Comparison of ENCODE assay signal across 29 cellular contexts in the genomic region with DNA sequence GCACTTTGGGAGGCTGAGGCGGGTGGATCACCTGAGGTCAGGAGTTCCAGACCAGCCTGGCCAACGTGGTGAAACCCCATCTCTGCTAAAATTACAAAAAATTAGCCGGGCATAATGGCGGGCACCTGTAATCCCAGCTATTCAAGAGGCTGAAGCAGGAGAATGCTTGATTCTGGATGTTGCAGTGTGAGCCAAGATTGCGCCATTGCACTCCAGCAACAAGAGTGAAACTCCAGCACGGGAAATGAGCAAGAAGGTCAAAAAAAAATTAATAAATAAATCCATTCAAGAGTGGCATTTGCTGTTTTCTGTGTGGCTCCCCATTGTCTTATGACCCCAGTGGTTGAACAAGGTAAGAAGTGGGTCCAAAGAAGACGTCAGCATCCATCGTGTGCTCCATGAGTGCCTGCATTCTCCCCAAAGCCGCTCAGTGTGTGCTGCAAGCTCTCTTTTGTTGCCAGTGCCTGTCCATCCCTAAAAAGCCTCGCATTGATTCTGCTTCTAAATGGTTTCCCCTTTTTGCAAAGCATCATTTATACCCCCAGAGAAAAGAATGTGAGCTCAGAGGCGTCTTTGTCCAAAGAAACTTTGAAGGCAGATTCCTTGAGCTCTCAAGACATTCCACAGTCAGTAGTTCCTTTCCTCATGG. TPM values are rescaled to one million over a fixed set of nuclear protein-coding genes. Genes with fewer than 3 reads are reported as not detected.
DNase-seq lines count a peak whose midpoint lies in the region; ATAC-seq and TF ChIP-seq lines count a peak whose summit lies in the region.
"Had no signal": no experiment of that assay in that cellular context is flagged by ENCODE, and none has a peak within 500 bp of the region (broad histone marks: within the 10 kb centered on the region; RNA-seq: fewer than 3 reads in every experiment).

No MANE protein-coding gene starts in this region.

- no peak overlapping the region for H4K91ac ChIP-seq in mesenchymal stem cell (ENCODE audit: low read length)

- no peak overlapping the region for H3K4ac ChIP-seq in mesenchymal stem cell (ENCODE audit: low read depth in 1 of 2, low read length in 2 of 2)

- H3K9me3 ChIP-seq in mesenchymal stem cell (ENCODE audit: control insufficient read depth, low read length) = no peaks in the 10 kb centered on the region
- H3K9me3 ChIP-seq: BE2C, body of pancreas, colonic mucosa, esophagus squamous epithelium, right atrium auricular region, uterus had no signal

- TF ChIP-seq CTCF in epithelial cell of esophagus (IDR thresholded peaks at IDR 0.05; ENCODE audit: insufficient read depth, low read depth, low read length, missing control alignments) = no peak

- in situ Hi-C loops in SK-MEL-5 (cut with HindIII; ENCODE audit: low pct_unique_long_range_greater_than_20kb, low sequenced_read_pairs) = no loop called here

- H3K4me3 ChIP-seq in epithelial cell of esophagus (ENCODE audit: low read length) (no peak overlapping the region), mesenchymal stem cell (ENCODE audit: insufficient read depth in 1 of 2, low read depth in 1 of 2, low read length in 2 of 2) (no peak overlapping the region)
- H3K4me3 ChIP-seq: body of pancreas, colonic mucosa, esophagus squamous epithelium, right atrium auricular region, uterus had no signal

- no peaks in the 10 kb centered on the region for H3K79me1 ChIP-seq in mesenchymal stem cell (replicated peaks; ENCODE audit: low read length, poor library complexity, severe bottlenecking)

- no peak overlapping the region for H2AFZ ChIP-seq in mesenchymal stem cell (ENCODE audit: low read depth, low read length)

- peaks cover 2% of the 10 kb centered on the region for H3K4me1 ChIP-seq in mesenchymal stem cell (ENCODE audit: control insufficient read depth, insufficient read depth, low read depth, low read length)
- H3K4me1 ChIP-seq: BE2C, colonic mucosa, uterus had no signal

- no peak overlapping the region for H3K23ac ChIP-seq in mesenchymal stem cell (ENCODE audit: low read length in 2 of 2)

- intact Hi-C loops in left colon (cut with DNase I, micrococcal nuclease) = no loop called here

- H4K8ac ChIP-seq in mesenchymal stem cell (ENCODE audit: low read length) = no peak overlapping the region

- H3K18ac ChIP-seq in mesenchymal stem cell (ENCODE audit: low read depth in 1 of 2, low read length in 2 of 2) = no peak overlapping the region

- no peak overlapping the region for H2BK12ac ChIP-seq in mesenchymal stem cell (ENCODE audit: low read length in 2 of 2)

- H3K4me2 ChIP-seq in mesenchymal stem cell (ENCODE audit: low read length, poor library complexity, severe bottlenecking) = no peak overlapping the region

- H2AK5ac ChIP-seq in mesenchymal stem cell (ENCODE audit: low read length, severe bottlenecking) = no peak overlapping the region

- no peak overlapping the region for H2BK120ac ChIP-seq in mesenchymal stem cell (ENCODE audit: low read depth, low read length)

- no peak overlapping the region for H3K27ac ChIP-seq in mesenchymal stem cell (ENCODE audit: low read length, poor library complexity, severe bottlenecking)
- H3K27ac ChIP-seq: body of pancreas, colonic mucosa, esophagus squamous epithelium, right atrium auricular region, uterus had no signal

- no peak for ATAC-seq in left colon
- ATAC-seq in HG02623 (IDR thresholded peaks at IDR 0.05; ENCODE audit: unreplicated experiment) = no peak
- ATAC-seq: activated naive CD8-positive, alpha-beta T cell treated with anti-CD3 and anti-CD28 coated beads, Interleukin-2, amount 50 U/mL, for 24 hours; body of pancreas; effector memory CD8-positive, alpha-beta T cell; naive thymus-derived CD4-positive, alpha-beta T cell had no signal

- WGBS in mesenchymal stem cell = 73% methylated on average over 9 of the region's 11 CpGs

- no peaks in the 10 kb centered on the region for H3K36me3 ChIP-seq in mesenchymal stem cell (ENCODE audit: control insufficient read depth in 1 of 2, insufficient read depth in 2 of 2, low read depth in 1 of 2, low read length in 2 of 2)
- H3K36me3 ChIP-seq: BE2C, colonic mucosa, esophagus squamous epithelium, right atrium auricular region, uterus had no signal

- H3K27me3 ChIP-seq in mesenchymal stem cell (ENCODE audit: control insufficient read depth in 1 of 2, insufficient read depth in 1 of 2, low read length in 2 of 2) = no peaks in the 10 kb centered on the region
- H3K27me3 ChIP-seq: BE2C, body of pancreas, colonic mucosa, esophagus squamous epithelium, right atrium auricular region, uterus had no signal

- peak; percentile 66 for DNase-seq in COLO829 (ENCODE audit: low spot score)
- peak; percentile 93 for DNase-seq in SK-MEL-5 (ENCODE audit: low read depth, low spot score)
- peak; percentile 76 for DNase-seq in epithelial cell of esophagus (ENCODE audit: low read depth)
- peak; percentile 14 for DNase-seq in mesenchymal stem cell
- DNase-seq in NCI-H774 (lab: John Stamatoyannopoulos, UW) = no peak
- DNase-seq in left colon = no peak
- no peak for DNase-seq in NK-92 (lab: John Stamatoyannopoulos, UW; ENCODE audit: unreplicated experiment)
- DNase-seq: activated CD4-positive, alpha-beta memory T cell treated with anti-CD3 and anti-CD28 coated beads for 36 hours; activated CD4-positive, CD25-positive, alpha-beta regulatory T cell; activated effector memory CD4-positive, alpha-beta T cell treated with anti-CD3 and anti-CD28 coated beads, Interleukin-2, amount 50 U/mL, for 16 hours; activated naive CD8-positive, alpha-beta T cell treated with anti-CD3 and anti-CD28 coated beads, Interleukin-2, amount 50 U/mL, for 24 hours; BE2C; body of pancreas; colonic mucosa; DMS79; effector memory CD8-positive, alpha-beta T cell; esophagus squamous epithelium; GF-D8; glutamatergic neuron; KBM-7; kidney glomerular epithelial cell; naive thymus-derived CD4-positive, alpha-beta T cell; NCI-H1694; NCI-H526 treated with DMSO at 0.1 percent for 48 hours; stimulated activated CD4-positive, alpha-beta T cell treated with anti-CD3 and anti-CD28 coated beads, Interleukin-4, amount 100 ng/mL, for 1 hour; stimulated activated naive CD4-positive, alpha-beta T cell; uterus had no signal

- no peak overlapping the region for H2BK5ac ChIP-seq in mesenchymal stem cell (ENCODE audit: low read depth, low read length, poor library complexity, severe bottlenecking)

- H2BK15ac ChIP-seq in mesenchymal stem cell (ENCODE audit: low read depth, poor library complexity, severe bottlenecking) = no peak overlapping the region

- no peak overlapping the region for H3K14ac ChIP-seq in mesenchymal stem cell (ENCODE audit: low read length in 2 of 2)

- no peak overlapping the region for H3K9ac ChIP-seq in mesenchymal stem cell (ENCODE audit: low read length)

RNA-seq across cellular contexts. Expression of gene MAP3K4, which starts 38.8 kb away (rescaled TPM):
- 14.6 and 17.2 TPM in 2 replicates for total RNA-seq in SK-MEL-5 (2014; rRNA removed; shearing (Covaris generic))
- polyA plus RNA-seq in SK-MEL-5 (2015; cell fraction: cytosol; rRNA removed) = 11.8 and 14.7 TPM in 2 replicates
- polyA plus RNA-seq in SK-MEL-5 (2015; cell fraction: nucleus; rRNA removed) = 31.5 and 63.9 TPM in 2 replicates
- 10.3 TPM for polyA plus RNA-seq in mesenchymal stem cell (2013, experiment 1 of 2)
- polyA plus RNA-seq in mesenchymal stem cell (2013, experiment 2 of 2) = 8.7 TPM
- 10 to 100 TPM; 40.7 to 43.2 TPM for total RNA-seq in left colon

Comparison
In these comparisons a context has a peak if more than half of its experiments do, and no peak if none do; other contexts are left out.
1. DNase-seq: peak in COLO829 (single experiment), SK-MEL-5 (single experiment), epithelial cell of esophagus (single experiment) and mesenchymal stem cell (single experiment); none in NCI-H774 (single experiment), left colon (0 of 2) and NK-92 (single experiment).